ENCODE assay signal across 1 cellular context in the genomic region with DNA sequence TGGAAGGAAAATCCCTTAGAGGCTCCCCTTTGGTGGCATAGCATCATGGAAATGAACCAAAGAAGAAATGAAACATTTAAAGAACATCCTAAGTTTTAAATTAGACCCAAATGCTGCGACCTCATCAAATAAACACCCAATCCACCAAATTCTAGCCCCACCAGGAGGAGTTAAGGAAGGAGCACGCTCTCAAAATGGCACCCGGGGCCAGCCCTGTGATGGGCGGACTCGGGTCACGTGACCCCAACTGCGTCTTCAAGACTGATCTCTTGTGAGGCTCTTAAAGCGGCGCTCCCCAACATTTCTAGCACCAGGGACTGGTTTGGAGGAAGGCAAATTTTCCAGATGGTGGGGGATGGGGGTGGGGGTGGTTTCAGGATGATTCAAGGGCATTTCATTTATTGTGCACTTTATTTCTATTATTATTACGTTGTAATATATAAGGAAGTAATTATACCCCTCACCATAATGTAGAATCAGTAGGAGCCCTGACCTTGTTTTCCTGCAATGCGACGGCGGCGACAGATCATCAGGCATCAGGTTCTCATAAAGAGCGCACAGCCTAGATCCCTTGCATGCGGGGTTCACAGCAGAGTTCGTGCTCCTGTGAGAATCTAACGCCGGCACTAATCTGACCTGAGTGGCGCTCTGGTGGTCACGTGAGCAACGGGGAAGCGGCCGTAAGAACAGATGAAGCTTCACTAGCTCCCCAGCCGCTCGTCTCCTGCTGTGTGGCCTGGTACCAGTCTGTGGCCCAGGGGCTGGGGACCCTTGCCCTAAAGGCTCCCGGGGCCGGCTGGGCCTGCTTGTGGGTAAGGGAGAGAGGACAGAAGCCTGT.
TF ChIP-seq lines count a peak whose summit lies in the region.

No MANE protein-coding gene starts in this region.

TF ChIP-seq in K562, 482 proteins besides CTCF, POLR2A, EP300 and RAD21 (continues in another document):
- TF ChIP-seq, protein P1, sequence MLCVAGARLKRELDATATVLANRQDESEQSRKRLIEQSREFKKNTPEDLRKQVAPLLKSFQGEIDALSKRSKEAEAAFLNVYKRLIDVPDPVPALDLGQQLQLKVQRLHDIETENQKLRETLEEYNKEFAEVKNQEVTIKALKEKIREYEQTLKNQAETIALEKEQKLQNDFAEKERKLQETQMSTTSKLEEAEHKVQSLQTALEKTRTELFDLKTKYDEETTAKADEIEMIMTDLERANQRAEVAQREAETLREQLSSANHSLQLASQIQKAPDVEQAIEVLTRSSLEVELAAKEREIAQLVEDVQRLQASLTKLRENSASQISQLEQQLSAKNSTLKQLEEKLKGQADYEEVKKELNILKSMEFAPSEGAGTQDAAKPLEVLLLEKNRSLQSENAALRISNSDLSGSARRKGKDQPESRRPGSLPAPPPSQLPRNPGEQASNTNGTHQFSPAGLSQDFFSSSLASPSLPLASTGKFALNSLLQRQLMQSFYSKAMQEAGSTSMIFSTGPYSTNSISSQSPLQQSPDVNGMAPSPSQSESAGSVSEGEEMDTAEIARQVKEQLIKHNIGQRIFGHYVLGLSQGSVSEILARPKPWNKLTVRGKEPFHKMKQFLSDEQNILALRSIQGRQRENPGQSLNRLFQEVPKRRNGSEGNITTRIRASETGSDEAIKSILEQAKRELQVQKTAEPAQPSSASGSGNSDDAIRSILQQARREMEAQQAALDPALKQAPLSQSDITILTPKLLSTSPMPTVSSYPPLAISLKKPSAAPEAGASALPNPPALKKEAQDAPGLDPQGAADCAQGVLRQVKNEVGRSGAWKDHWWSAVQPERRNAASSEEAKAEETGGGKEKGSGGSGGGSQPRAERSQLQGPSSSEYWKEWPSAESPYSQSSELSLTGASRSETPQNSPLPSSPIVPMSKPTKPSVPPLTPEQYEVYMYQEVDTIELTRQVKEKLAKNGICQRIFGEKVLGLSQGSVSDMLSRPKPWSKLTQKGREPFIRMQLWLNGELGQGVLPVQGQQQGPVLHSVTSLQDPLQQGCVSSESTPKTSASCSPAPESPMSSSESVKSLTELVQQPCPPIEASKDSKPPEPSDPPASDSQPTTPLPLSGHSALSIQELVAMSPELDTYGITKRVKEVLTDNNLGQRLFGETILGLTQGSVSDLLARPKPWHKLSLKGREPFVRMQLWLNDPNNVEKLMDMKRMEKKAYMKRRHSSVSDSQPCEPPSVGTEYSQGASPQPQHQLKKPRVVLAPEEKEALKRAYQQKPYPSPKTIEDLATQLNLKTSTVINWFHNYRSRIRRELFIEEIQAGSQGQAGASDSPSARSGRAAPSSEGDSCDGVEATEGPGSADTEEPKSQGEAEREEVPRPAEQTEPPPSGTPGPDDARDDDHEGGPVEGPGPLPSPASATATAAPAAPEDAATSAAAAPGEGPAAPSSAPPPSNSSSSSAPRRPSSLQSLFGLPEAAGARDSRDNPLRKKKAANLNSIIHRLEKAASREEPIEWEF (CRISPR knock-in tag; IDR thresholded peaks at IDR 0.05) = 0 out of 2 replicates have a peak, but pooled peaks have one; percentile 48
- TF ChIP-seq OTX1 (CRISPR knock-in tag; IDR thresholded peaks at IDR 0.05) (no peak), STAT5A (IDR thresholded peaks at IDR 0.05; ENCODE audit: borderline replicate concordance, low read length) (no peak), ZKSCAN8 (CRISPR knock-in tag; IDR thresholded peaks at IDR 0.05) (0 out of 2 replicates have a peak, but pooled peaks have one; percentile 21), RNF2 (IDR thresholded peaks at IDR 0.05) (peak; percentile 5; the same call in 1 of the 2 replicates), PTBP1 (IDR thresholded peaks at IDR 0.05; ENCODE audit: low read depth, low read length) (no peak), BRCA1 (IDR thresholded peaks at IDR 0.05) (no peak), BRCA1 (CRISPR knock-in tag; IDR thresholded peaks at IDR 0.05) (no peak), NCOA1 (IDR thresholded peaks at IDR 0.05; ENCODE audit: low read depth) (no peak), NEUROD1 (IDR thresholded peaks at IDR 0.05; ENCODE audit: borderline replicate concordance, low read depth, low read length, partially characterized antibody) (no peak), NFRKB (IDR thresholded peaks at IDR 0.05; ENCODE audit: low read depth) (peak; percentile 71; the same call in 1 of the 2 replicates), YY1 (IDR thresholded peaks at IDR 0.05; ENCODE audit: borderline replicate concordance in 1 of 3, control insufficient read depth in 1 of 3, extremely low read depth in 1 of 3, insufficient read depth in 3 of 3, insufficient read length in 1 of 3, insufficient replicate concordance in 2 of 3, low read depth in 1 of 3, low read length in 2 of 3) (peak; percentile 58 to 93 (median 78)), TOE1 (IDR thresholded peaks at IDR 0.05; ENCODE audit: borderline replicate concordance) (peak; percentile 99), TOE1 (CRISPR knock-in tag; IDR thresholded peaks at IDR 0.05; ENCODE audit: borderline replicate concordance, low read depth) (no peak), EP400 (IDR thresholded peaks at IDR 0.05) (peak; percentile 53), EGR1 (conservative IDR thresholded peaks at IDR 0.05) (0 out of 2 replicates have a peak, but pooled peaks have one; percentile 14), FOSL1 (tag; conservative IDR thresholded peaks at IDR 0.05) (no peak)
- TF ChIP-seq, protein P2, sequence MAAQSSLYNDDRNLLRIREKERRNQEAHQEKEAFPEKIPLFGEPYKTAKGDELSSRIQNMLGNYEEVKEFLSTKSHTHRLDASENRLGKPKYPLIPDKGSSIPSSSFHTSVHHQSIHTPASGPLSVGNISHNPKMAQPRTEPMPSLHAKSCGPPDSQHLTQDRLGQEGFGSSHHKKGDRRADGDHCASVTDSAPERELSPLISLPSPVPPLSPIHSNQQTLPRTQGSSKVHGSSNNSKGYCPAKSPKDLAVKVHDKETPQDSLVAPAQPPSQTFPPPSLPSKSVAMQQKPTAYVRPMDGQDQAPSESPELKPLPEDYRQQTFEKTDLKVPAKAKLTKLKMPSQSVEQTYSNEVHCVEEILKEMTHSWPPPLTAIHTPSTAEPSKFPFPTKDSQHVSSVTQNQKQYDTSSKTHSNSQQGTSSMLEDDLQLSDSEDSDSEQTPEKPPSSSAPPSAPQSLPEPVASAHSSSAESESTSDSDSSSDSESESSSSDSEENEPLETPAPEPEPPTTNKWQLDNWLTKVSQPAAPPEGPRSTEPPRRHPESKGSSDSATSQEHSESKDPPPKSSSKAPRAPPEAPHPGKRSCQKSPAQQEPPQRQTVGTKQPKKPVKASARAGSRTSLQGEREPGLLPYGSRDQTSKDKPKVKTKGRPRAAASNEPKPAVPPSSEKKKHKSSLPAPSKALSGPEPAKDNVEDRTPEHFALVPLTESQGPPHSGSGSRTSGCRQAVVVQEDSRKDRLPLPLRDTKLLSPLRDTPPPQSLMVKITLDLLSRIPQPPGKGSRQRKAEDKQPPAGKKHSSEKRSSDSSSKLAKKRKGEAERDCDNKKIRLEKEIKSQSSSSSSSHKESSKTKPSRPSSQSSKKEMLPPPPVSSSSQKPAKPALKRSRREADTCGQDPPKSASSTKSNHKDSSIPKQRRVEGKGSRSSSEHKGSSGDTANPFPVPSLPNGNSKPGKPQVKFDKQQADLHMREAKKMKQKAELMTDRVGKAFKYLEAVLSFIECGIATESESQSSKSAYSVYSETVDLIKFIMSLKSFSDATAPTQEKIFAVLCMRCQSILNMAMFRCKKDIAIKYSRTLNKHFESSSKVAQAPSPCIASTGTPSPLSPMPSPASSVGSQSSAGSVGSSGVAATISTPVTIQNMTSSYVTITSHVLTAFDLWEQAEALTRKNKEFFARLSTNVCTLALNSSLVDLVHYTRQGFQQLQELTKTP (IDR thresholded peaks at IDR 0.05; ENCODE audit: low read depth in 1 of 2, partially characterized antibody in 2 of 2) = peak in 1 of 2 experiments; percentile 44
- TF ChIP-seq, protein P3, sequence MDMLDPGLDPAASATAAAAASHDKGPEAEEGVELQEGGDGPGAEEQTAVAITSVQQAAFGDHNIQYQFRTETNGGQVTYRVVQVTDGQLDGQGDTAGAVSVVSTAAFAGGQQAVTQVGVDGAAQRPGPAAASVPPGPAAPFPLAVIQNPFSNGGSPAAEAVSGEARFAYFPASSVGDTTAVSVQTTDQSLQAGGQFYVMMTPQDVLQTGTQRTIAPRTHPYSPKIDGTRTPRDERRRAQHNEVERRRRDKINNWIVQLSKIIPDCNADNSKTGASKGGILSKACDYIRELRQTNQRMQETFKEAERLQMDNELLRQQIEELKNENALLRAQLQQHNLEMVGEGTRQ (CRISPR knock-in tag; IDR thresholded peaks at IDR 0.05) = peak; percentile 90
- TF ChIP-seq, protein P4, sequence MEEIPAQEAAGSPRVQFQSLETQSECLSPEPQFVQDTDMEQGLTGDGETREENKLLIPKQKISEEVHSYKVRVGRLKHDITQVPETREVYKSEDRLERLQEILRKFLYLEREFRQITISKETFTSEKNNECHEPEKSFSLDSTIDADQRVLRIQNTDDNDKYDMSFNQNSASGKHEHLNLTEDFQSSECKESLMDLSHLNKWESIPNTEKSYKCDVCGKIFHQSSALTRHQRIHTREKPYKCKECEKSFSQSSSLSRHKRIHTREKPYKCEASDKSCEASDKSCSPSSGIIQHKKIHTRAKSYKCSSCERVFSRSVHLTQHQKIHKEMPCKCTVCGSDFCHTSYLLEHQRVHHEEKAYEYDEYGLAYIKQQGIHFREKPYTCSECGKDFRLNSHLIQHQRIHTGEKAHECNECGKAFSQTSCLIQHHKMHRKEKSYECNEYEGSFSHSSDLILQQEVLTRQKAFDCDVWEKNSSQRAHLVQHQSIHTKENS (CRISPR knock-in tag; IDR thresholded peaks at IDR 0.05) = no peak
- TF ChIP-seq, protein P5, sequence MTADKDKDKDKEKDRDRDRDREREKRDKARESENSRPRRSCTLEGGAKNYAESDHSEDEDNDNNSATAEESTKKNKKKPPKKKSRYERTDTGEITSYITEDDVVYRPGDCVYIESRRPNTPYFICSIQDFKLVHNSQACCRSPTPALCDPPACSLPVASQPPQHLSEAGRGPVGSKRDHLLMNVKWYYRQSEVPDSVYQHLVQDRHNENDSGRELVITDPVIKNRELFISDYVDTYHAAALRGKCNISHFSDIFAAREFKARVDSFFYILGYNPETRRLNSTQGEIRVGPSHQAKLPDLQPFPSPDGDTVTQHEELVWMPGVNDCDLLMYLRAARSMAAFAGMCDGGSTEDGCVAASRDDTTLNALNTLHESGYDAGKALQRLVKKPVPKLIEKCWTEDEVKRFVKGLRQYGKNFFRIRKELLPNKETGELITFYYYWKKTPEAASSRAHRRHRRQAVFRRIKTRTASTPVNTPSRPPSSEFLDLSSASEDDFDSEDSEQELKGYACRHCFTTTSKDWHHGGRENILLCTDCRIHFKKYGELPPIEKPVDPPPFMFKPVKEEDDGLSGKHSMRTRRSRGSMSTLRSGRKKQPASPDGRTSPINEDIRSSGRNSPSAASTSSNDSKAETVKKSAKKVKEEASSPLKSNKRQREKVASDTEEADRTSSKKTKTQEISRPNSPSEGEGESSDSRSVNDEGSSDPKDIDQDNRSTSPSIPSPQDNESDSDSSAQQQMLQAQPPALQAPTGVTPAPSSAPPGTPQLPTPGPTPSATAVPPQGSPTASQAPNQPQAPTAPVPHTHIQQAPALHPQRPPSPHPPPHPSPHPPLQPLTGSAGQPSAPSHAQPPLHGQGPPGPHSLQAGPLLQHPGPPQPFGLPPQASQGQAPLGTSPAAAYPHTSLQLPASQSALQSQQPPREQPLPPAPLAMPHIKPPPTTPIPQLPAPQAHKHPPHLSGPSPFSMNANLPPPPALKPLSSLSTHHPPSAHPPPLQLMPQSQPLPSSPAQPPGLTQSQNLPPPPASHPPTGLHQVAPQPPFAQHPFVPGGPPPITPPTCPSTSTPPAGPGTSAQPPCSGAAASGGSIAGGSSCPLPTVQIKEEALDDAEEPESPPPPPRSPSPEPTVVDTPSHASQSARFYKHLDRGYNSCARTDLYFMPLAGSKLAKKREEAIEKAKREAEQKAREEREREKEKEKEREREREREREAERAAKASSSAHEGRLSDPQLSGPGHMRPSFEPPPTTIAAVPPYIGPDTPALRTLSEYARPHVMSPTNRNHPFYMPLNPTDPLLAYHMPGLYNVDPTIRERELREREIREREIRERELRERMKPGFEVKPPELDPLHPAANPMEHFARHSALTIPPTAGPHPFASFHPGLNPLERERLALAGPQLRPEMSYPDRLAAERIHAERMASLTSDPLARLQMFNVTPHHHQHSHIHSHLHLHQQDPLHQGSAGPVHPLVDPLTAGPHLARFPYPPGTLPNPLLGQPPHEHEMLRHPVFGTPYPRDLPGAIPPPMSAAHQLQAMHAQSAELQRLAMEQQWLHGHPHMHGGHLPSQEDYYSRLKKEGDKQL (CRISPR knock-in tag; IDR thresholded peaks at IDR 0.05; ENCODE audit: borderline replicate concordance) = no peak
- TF ChIP-seq, protein P6, sequence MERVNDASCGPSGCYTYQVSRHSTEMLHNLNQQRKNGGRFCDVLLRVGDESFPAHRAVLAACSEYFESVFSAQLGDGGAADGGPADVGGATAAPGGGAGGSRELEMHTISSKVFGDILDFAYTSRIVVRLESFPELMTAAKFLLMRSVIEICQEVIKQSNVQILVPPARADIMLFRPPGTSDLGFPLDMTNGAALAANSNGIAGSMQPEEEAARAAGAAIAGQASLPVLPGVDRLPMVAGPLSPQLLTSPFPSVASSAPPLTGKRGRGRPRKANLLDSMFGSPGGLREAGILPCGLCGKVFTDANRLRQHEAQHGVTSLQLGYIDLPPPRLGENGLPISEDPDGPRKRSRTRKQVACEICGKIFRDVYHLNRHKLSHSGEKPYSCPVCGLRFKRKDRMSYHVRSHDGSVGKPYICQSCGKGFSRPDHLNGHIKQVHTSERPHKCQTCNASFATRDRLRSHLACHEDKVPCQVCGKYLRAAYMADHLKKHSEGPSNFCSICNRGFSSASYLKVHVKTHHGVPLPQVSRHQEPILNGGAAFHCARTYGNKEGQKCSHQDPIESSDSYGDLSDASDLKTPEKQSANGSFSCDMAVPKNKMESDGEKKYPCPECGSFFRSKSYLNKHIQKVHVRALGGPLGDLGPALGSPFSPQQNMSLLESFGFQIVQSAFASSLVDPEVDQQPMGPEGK (CRISPR knock-in tag; IDR thresholded peaks at IDR 0.05; ENCODE audit: borderline replicate concordance) = no peak
- TF ChIP-seq, protein P7, sequence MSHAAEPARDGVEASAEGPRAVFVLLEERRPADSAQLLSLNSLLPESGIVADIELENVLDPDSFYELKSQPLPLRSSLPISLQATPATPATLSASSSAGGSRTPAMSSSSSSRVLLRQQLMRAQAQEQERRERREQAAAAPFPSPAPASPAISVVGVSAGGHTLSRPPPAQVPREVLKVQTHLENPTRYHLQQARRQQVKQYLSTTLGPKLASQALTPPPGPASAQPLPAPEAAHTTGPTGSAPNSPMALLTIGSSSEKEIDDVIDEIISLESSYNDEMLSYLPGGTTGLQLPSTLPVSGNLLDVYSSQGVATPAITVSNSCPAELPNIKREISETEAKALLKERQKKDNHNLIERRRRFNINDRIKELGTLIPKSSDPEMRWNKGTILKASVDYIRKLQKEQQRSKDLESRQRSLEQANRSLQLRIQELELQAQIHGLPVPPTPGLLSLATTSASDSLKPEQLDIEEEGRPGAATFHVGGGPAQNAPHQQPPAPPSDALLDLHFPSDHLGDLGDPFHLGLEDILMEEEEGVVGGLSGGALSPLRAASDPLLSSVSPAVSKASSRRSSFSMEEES (CRISPR knock-in tag; IDR thresholded peaks at IDR 0.05) = peak; percentile 99
- TF ChIP-seq, protein P8, sequence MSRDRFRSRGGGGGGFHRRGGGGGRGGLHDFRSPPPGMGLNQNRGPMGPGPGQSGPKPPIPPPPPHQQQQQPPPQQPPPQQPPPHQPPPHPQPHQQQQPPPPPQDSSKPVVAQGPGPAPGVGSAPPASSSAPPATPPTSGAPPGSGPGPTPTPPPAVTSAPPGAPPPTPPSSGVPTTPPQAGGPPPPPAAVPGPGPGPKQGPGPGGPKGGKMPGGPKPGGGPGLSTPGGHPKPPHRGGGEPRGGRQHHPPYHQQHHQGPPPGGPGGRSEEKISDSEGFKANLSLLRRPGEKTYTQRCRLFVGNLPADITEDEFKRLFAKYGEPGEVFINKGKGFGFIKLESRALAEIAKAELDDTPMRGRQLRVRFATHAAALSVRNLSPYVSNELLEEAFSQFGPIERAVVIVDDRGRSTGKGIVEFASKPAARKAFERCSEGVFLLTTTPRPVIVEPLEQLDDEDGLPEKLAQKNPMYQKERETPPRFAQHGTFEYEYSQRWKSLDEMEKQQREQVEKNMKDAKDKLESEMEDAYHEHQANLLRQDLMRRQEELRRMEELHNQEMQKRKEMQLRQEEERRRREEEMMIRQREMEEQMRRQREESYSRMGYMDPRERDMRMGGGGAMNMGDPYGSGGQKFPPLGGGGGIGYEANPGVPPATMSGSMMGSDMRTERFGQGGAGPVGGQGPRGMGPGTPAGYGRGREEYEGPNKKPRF (IDR thresholded peaks at IDR 0.05; ENCODE audit: low read depth, low read length) = no peak
